In genomic region chr22:23754980-23755636, GRCh38 we compare ENCODE assay signal across 25 cellular contexts. TPM values are rescaled to one million over a fixed set of nuclear protein-coding genes. Genes with fewer than 3 reads are reported as not detected.
DNase-seq lines count a peak whose midpoint lies in the region; TF ChIP-seq lines count a peak whose summit lies in the region.
"Had no signal": no experiment of that assay in that cellular context is flagged by ENCODE, and none has a peak within 500 bp of the region (broad histone marks: within the 10 kb centered on the region; RNA-seq: fewer than 3 reads in every experiment).

No MANE protein-coding gene starts in this region.

- H3K9me3 Mint-ChIP-seq in nephron progenitor cell = no peaks in the 10 kb centered on the region
- H3K9me3 Mint-ChIP-seq: dendritic cell treated with granulocyte-macrophage colony-stimulating factor and Interleukin-4, amounts not matched to agents 40 ng/mL and 50 ng/mL, for 4 days had no signal

- H3K9me3 ChIP-seq in SU-DHL-6 (ENCODE audit: insufficient read depth, low read length) = no peaks in the 10 kb centered on the region

- H3K4me3 ChIP-seq in SU-DHL-6 (ENCODE audit: insufficient read depth, low read length, poor library complexity, severe bottlenecking) = no peak overlapping the region
- no peak overlapping the region for H3K4me3 ChIP-seq in brain microvascular endothelial cell (ENCODE audit: low read depth, low read length)
- H3K4me3 ChIP-seq: smooth muscle cell had no signal

- H3K27me3 ChIP-seq in SU-DHL-6 (ENCODE audit: low read length) (no peaks in the 10 kb centered on the region), brain microvascular endothelial cell (replicated peaks) (no peaks in the 10 kb centered on the region)

- no peaks in the 10 kb centered on the region for H4K20me1 ChIP-seq in SU-DHL-6 (ENCODE audit: low read depth, low read length)

- H3K9ac ChIP-seq in SU-DHL-6 (ENCODE audit: low read length) = peak overlapping the region; percentile 35

- no peak overlapping the region for H3K4me3 Mint-ChIP-seq in nephron progenitor cell
- H3K4me3 Mint-ChIP-seq: activated naive CD8-positive, alpha-beta T cell; dendritic cell treated with granulocyte-macrophage colony-stimulating factor and Interleukin-4, amounts not matched to agents 40 ng/mL and 50 ng/mL, for 4 days; T-helper 17 cell had no signal

- peaks cover 48% of the 10 kb centered on the region for H3F3A ChIP-seq in SU-DHL-6 (ENCODE audit: insufficient read depth)

- peaks cover 7% of the 10 kb centered on the region; the same call in 1 of the 2 replicates for H3K79me2 ChIP-seq in SU-DHL-6 (ENCODE audit: insufficient read depth, low read length)

- DNase-seq in NCI-H1105 treated with DMSO at 0.1 percent for 48 hours (lab: John Stamatoyannopoulos, UW) (peak; percentile 4), NCI-H1105 (lab: John Stamatoyannopoulos, UW) (no peak), lung microvascular endothelial cell (ENCODE audit: low read depth in 2 of 2) (peak; percentile 24 to 91), brain microvascular endothelial cell (no peak), nephron progenitor cell (no peak), OCI-M2 (lab: John Stamatoyannopoulos, UW; ENCODE audit: unreplicated experiment) (no peak), T-helper 1 cell (no peak)
- DNase-seq: DMS153; erythroblast; NCI-H2029 treated with DMSO at 0.1 percent for 48 hours; PC-3; SIG-M5; stimulated activated CD4-positive, alpha-beta T cell treated with anti-CD3 and anti-CD28 coated beads, Interleukin-4, amount 100 ng/mL, for 4 hours; T-helper 17 cell; WERI-Rb-1 had no signal

- H3K36me3 ChIP-seq in SU-DHL-6 (ENCODE audit: low read length) (no peaks in the 10 kb centered on the region), brain microvascular endothelial cell (replicated peaks) (no peaks in the 10 kb centered on the region)
- H3K36me3 ChIP-seq: WERI-Rb-1 had no signal

- H3K27ac Mint-ChIP-seq in nephron progenitor cell = no peak overlapping the region
- H3K27ac Mint-ChIP-seq: activated naive CD8-positive, alpha-beta T cell; dendritic cell treated with granulocyte-macrophage colony-stimulating factor and Interleukin-4, amounts not matched to agents 40 ng/mL and 50 ng/mL, for 4 days; progenitor cell of endocrine pancreas; T-helper 17 cell had no signal

- H3K4me2 ChIP-seq in SU-DHL-6 (ENCODE audit: low read depth, low read length, poor library complexity, severe bottlenecking) = peak overlapping the region; percentile 90
- H3K4me2 ChIP-seq: smooth muscle cell had no signal

- H3K36me3 Mint-ChIP-seq in nephron progenitor cell (ENCODE audit: low read depth) = no peaks in the 10 kb centered on the region
- H3K36me3 Mint-ChIP-seq: activated naive CD8-positive, alpha-beta T cell had no signal

- peaks cover 13% of the 10 kb centered on the region for H3K27me3 Mint-ChIP-seq in nephron progenitor cell (ENCODE audit: low read depth, poor library complexity)
- H3K27me3 Mint-ChIP-seq: activated naive CD8-positive, alpha-beta T cell; dendritic cell treated with granulocyte-macrophage colony-stimulating factor and Interleukin-4, amounts not matched to agents 40 ng/mL and 50 ng/mL, for 4 days; T-helper 17 cell had no signal

- H2AFZ ChIP-seq in SU-DHL-6 (ENCODE audit: low read depth, low read length, severe bottlenecking) = peak overlapping the region; percentile 58

- H3K27ac ChIP-seq in SU-DHL-6 (ENCODE audit: low read depth, low read length) (peak overlapping the region; percentile 92), brain microvascular endothelial cell (no peak overlapping the region)
- H3K27ac ChIP-seq: C4-2B, WERI-Rb-1 had no signal

- in situ Hi-C loops in brain microvascular endothelial cell (cut with HindIII; ENCODE audit: low pct_ligation_motif_present, low sequenced_read_pairs) = no loop called here

- H3K9me2 ChIP-seq in SU-DHL-6 (replicated peaks; ENCODE audit: insufficient read depth, low read length) = no peaks in the 10 kb centered on the region

- TF ChIP-seq CTCF in SU-DHL-6 (IDR thresholded peaks at IDR 0.05; ENCODE audit: insufficient read depth, low read length, poor library complexity, severe bottlenecking) (no peak), brain microvascular endothelial cell (IDR thresholded peaks at IDR 0.05; ENCODE audit: low read depth, low read length, missing control alignments) (no peak), nephron progenitor cell (IDR thresholded peaks at IDR 0.05) (no peak)

- peaks cover 34% of the 10 kb centered on the region for H3K4me1 Mint-ChIP-seq in nephron progenitor cell

RNA-seq across cellular contexts. Expression of gene VPREB3, which starts 0.9 kb away (rescaled TPM):
- total RNA-seq in lung microvascular endothelial cell = not detected in 2 replicates
- total RNA-seq: glomerular endothelial cell, lower leg skin, M059J, progenitor cell of endocrine pancreas, smooth muscle cell, temporal lobe had no signal

RNA-seq across cellular contexts. Expression of gene ZNF70, which starts 4.2 kb away (rescaled TPM):
- total RNA-seq in lung microvascular endothelial cell = 1.3 and 1.8 TPM in 2 replicates

RNA-seq across cellular contexts. Expression of gene C22orf15, which starts 7.7 kb away (rescaled TPM):
- total RNA-seq in lung microvascular endothelial cell = under 0.01 and 0.44 TPM in 2 replicates
- total RNA-seq: lower leg skin, M059J, PC-3, progenitor cell of endocrine pancreas, smooth muscle cell had no signal

RNA-seq across cellular contexts. Expression of gene CHCHD10, which starts 12.7 kb away (rescaled TPM):
- total RNA-seq in lung microvascular endothelial cell = 5.7 and 10.3 TPM in 2 replicates

RNA-seq across cellular contexts. Expression of gene MMP11, which starts 17.5 kb away (rescaled TPM):
- 3.4 and 5.0 TPM in 2 replicates for total RNA-seq in lung microvascular endothelial cell

Comparison
In these comparisons a context has a peak if more than half of its experiments do, and no peak if none do; other contexts are left out.
1. DNase-seq: peak in NCI-H1105 treated with DMSO at 0.1 percent for 48 hours (single experiment) and lung microvascular endothelial cell (2 of 2); none in NCI-H1105 (single experiment), brain microvascular endothelial cell (single experiment), nephron progenitor cell (single experiment), OCI-M2 (single experiment) and T-helper 1 cell (0 of 5).